Comparison of ENCODE assay signal across 22 cellular contexts in genomic region chr3:45979378-45979777, GRCh38. TPM values are rescaled to one million over a fixed set of nuclear protein-coding genes. Genes with fewer than 3 reads are reported as not detected.
DNase-seq lines count a peak whose midpoint lies in the region; ATAC-seq and TF ChIP-seq lines count a peak whose summit lies in the region.
"Had no signal": no experiment of that assay in that cellular context is flagged by ENCODE, and none has a peak within 500 bp of the region (broad histone marks: within the 10 kb centered on the region; RNA-seq: fewer than 3 reads in every experiment).

No MANE protein-coding gene starts in this region.

- H3K36me3 ChIP-seq in spleen = peaks cover 0 to 100% (median 67%) of the 10 kb centered on the region in 6 donors

- no peaks in the 10 kb centered on the region for H3K27me3 ChIP-seq in spleen (replicated peaks in 1 of 7)
- H3K27me3 ChIP-seq: heart left ventricle, right lobe of liver, suprapubic skin had no signal

- H3K27me3 Mint-ChIP-seq in activated naive CD8-positive, alpha-beta T cell = no peaks in the 10 kb centered on the region

- intact Hi-C loops in spleen (cut with DNase I; ENCODE audit: low total_unique reads) (no loop called here), posterior cingulate gyrus (cut with DNase I) (no loop called here)

- peaks cover 0 to 83% (median 39%) of the 10 kb centered on the region in 6 donors for H3K4me1 ChIP-seq in spleen

- H3K4me3 ChIP-seq in NB4 (ENCODE audit: low read depth, low read length) (no peak overlapping the region), spleen (no peak overlapping the region)
- H3K4me3 ChIP-seq: heart left ventricle, right lobe of liver, suprapubic skin had no signal

- H3K4me1 Mint-ChIP-seq in activated naive CD8-positive, alpha-beta T cell (ENCODE audit: low read depth) = peaks cover 71% of the 10 kb centered on the region
- H3K4me1 Mint-ChIP-seq: nephron progenitor cell had no signal

- peaks cover 36% of the 10 kb centered on the region for H3K36me3 Mint-ChIP-seq in activated naive CD8-positive, alpha-beta T cell

- peak overlapping the region; percentile 75 for H3K4me3 Mint-ChIP-seq in activated naive CD8-positive, alpha-beta T cell
- H3K4me3 Mint-ChIP-seq: nephron progenitor cell had no signal

- TF ChIP-seq CTCF in NB4 (IDR thresholded peaks at IDR 0.05; ENCODE audit: low read depth, low read length) (no peak), spleen (IDR thresholded peaks at IDR 0.05 in 8 of 11, conservative IDR thresholded peaks at IDR 0.05 in 3 of 11) (no peak)

- 51 to 77% (median 69%) methylated on average over 4 of the region's 4 CpGs for WGBS in spleen, 5 donors

- DNase-seq in SIG-M5 treated with dmso at 0.1 percent for 504 hours (lab: John Stamatoyannopoulos, UW; ENCODE audit: unreplicated experiment) (peak; percentile 6), SIG-M5 (lab: John Stamatoyannopoulos, UW) (no peak), NB4 (ENCODE audit: low read depth) (peak; percentile 67), spleen (no peak), SW 1271 (lab: John Stamatoyannopoulos, UW) (no peak), posterior cingulate gyrus (no peak)
- DNase-seq: activated CD4-positive, alpha-beta T cell treated with anti-CD3 and anti-CD28 coated beads for 1 hour; activated naive CD4-positive, alpha-beta T cell treated with anti-CD3 and anti-CD28 coated beads, Interleukin-2, amount 50 U/mL, for 16 hours; cerebellar nuclear complex; erythroblast; GDM1; heart left ventricle; left cardiac atrium; NCI-H1417; NCI-H524; nephron progenitor cell; right lobe of liver; SHP77 treated with DMSO at 0.1 percent for 48 hours had no signal

- no peaks in the 10 kb centered on the region for H3K9me3 Mint-ChIP-seq in activated naive CD8-positive, alpha-beta T cell (ENCODE audit: low read depth)
- H3K9me3 Mint-ChIP-seq: nephron progenitor cell had no signal

- peak overlapping the region; percentile 16 to 76 (median 36) for H3K27ac ChIP-seq in spleen
- H3K27ac ChIP-seq: 22Rv1, right lobe of liver, suprapubic skin had no signal

- no peaks in the 10 kb centered on the region for H3K9me3 ChIP-seq in spleen
- H3K9me3 ChIP-seq: heart left ventricle, right lobe of liver, suprapubic skin had no signal

- no peak for ATAC-seq in HG03196 (IDR thresholded peaks at IDR 0.05; ENCODE audit: unreplicated experiment)
- ATAC-seq: heart left ventricle, left cardiac atrium, right lobe of liver had no signal

- peak overlapping the region; percentile 79 for H3K27ac Mint-ChIP-seq in activated naive CD8-positive, alpha-beta T cell
- H3K27ac Mint-ChIP-seq: nephron progenitor cell had no signal

- TF ChIP-seq POLR2A in NB4 (IDR thresholded peaks at IDR 0.05; ENCODE audit: extremely low read depth, insufficient read length) (no peak), spleen (IDR thresholded peaks at IDR 0.05) (no peak)

RNA-seq across cellular contexts. Expression of gene FYCO1, which starts 16.2 kb away (rescaled TPM):
- total RNA-seq in spleen = 10 to 100 TPM; 22.9 to 40.1 (median 34.3) TPM
- 1 to 10 TPM; 5.2 to 7.9 (median 5.7) TPM for polyA plus RNA-seq in spleen

RNA-seq across cellular contexts. Expression of gene CXCR6, which starts 36.1 kb away (rescaled TPM):
- total RNA-seq in spleen = 10 to 100 TPM in 5 of 7 donors, 1 to 10 TPM in 2; 6.6 to 35.3 (median 16.0) TPM
- 1 to 10 TPM; 2.5 to 3.7 (median 2.6) TPM for polyA plus RNA-seq in spleen

RNA-seq across cellular contexts. Expression of gene XCR1, which starts 47.9 kb away (rescaled TPM):
- 1 to 10 TPM in 6 of 7 donors, under 1 TPM in 1; 0.42 to 7.3 (median 4.7) TPM for total RNA-seq in spleen
- polyA plus RNA-seq in spleen = under 1 TPM; 0.06 to 0.26 (median 0.17) TPM

Comparison
In these comparisons a context has a peak if more than half of its experiments do, and no peak if none do; other contexts are left out.
1. DNase-seq: peak in SIG-M5 treated with dmso at 0.1 percent for 504 hours (single experiment) and NB4 (single experiment); none in SIG-M5 (single experiment), spleen (single experiment), SW 1271 (0 of 2) and posterior cingulate gyrus (0 of 10).